9 cellular contexts compared by ENCODE assay signal in genomic region chr5:64384761-64385160, GRCh38.
DNase-seq lines count a peak whose midpoint lies in the region; ATAC-seq and TF ChIP-seq lines count a peak whose summit lies in the region.
"Had no signal": no experiment of that assay in that cellular context is flagged by ENCODE, and none has a peak within 500 bp of the region (broad histone marks: within the 10 kb centered on the region; RNA-seq: fewer than 3 reads in every experiment).

No MANE protein-coding gene starts in this region.

- DNase-seq in NCI-H82 (lab: John Stamatoyannopoulos, UW) (peak; percentile 18), NCI-H82 treated with DMSO at 0.1 percent for 48 hours (lab: John Stamatoyannopoulos, UW; ENCODE audit: unreplicated experiment) (no peak), RKO (ENCODE audit: low spot score) (peak; percentile 56), left lung (no peak), NCI-H774 (lab: John Stamatoyannopoulos, UW) (no peak), cerebellar nuclear complex (lab: John Stamatoyannopoulos, UW) (no peak), activated gamma-delta T cell treated with Interleukin-2 at 50 U/mL for 16 hours (no peak)

- no peak overlapping the region for H3K27ac ChIP-seq in left lung
- H3K27ac ChIP-seq: neutrophil had no signal

- no peaks in the 10 kb centered on the region for H3K4me1 ChIP-seq in left lung

- H3K4me3 ChIP-seq in left lung = no peak overlapping the region

- H3K36me3 ChIP-seq in left lung = no peaks in the 10 kb centered on the region
- H3K36me3 ChIP-seq: neutrophil had no signal

- ATAC-seq in HG02970 (IDR thresholded peaks at IDR 0.05; ENCODE audit: low FRiP score, unreplicated experiment) (peak; percentile 84), left lung (peak; percentile 37)

- intact Hi-C loops in left lung (cut with DNase I) = no loop called here

- no peak for TF ChIP-seq CTCF in left lung (IDR thresholded peaks at IDR 0.05)

- peaks cover 0 to 11% of the 10 kb centered on the region in 2 donors for H3K9me3 ChIP-seq in left lung
- H3K9me3 ChIP-seq: neutrophil had no signal

- no peaks in the 10 kb centered on the region for H3K27me3 ChIP-seq in left lung
- H3K27me3 ChIP-seq: neutrophil had no signal

Comparison
In these comparisons a context has a peak if more than half of its experiments do, and no peak if none do; other contexts are left out.
1. DNase-seq: peak in NCI-H82 (single experiment) and RKO (single experiment); none in NCI-H82 treated with DMSO at 0.1 percent for 48 hours (single experiment), left lung (0 of 2), NCI-H774 (single experiment), cerebellar nuclear complex (0 of 2) and activated gamma-delta T cell treated with Interleukin-2 at 50 U/mL for 16 hours (single experiment).